Comparison of ENCODE assay signal across 1 cellular context in the genomic region with DNA sequence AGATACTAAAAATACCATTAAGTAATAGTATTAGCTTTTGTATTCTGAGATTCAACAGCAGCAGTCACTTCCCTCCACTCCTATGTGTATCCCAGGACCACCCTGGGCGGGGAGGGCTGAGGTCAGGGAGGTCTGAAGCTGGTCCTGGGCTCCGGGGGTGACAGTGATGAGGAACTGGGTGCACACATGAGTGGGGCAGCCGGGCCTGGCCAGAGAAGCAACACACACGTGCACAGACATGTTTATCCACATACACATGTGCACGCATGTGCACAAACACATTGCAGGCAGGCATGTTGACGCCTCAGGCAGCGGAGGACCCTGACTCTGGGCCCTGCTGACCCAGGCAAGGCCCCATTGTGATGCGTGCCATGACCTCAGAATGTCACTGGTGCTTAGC.
TF ChIP-seq lines count a peak whose summit lies in the region.

No MANE protein-coding gene starts in this region.

TF ChIP-seq in HepG2, 621 proteins besides CTCF, POLR2A, EP300 and RAD21:
- TF ChIP-seq, protein P1, sequence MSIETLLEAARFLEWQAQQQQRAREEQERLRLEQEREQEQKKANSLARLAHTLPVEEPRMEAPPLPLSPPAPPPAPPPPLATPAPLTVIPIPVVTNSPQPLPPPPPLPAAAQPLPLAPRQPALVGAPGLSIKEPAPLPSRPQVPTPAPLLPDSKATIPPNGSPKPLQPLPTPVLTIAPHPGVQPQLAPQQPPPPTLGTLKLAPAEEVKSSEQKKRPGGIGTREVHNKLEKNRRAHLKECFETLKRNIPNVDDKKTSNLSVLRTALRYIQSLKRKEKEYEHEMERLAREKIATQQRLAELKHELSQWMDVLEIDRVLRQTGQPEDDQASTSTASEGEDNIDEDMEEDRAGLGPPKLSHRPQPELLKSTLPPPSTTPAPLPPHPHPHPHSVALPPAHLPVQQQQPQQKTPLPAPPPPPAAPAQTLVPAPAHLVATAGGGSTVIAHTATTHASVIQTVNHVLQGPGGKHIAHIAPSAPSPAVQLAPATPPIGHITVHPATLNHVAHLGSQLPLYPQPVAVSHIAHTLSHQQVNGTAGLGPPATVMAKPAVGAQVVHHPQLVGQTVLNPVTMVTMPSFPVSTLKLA (IDR thresholded peaks at IDR 0.05), result peak; percentile 52
